ENCODE assay signal across 8 cellular contexts in the genomic region with DNA sequence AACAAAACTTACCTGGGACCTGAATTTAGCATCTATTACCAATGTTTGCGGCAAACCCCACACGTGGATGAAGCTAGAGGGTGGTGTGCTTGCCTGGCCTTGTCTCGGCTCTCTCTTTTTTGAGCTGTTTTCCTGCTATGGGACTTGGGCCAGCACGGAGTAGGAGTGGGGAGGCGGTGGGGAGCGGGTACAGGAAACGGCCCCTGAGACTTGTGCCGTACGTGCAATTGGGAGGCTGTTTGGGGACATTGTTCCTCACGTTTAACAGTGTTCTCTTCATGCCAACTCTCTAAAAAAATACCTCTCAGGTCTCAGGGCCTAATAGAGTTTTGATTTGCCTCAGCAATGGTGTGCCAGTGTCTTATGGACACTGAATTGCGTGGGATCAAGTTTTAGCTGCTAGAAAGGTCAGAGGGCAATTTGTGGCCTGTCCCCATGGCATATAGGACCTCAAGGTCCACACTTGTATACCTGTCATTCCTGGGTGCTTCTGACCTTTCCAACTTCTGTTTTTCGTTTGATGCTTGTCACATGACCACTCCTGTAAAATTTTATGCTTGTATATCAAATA. TPM values are rescaled to one million over a fixed set of nuclear protein-coding genes. Genes with fewer than 3 reads are reported as not detected.
DNase-seq lines count a peak whose midpoint lies in the region; ATAC-seq lines count a peak whose summit lies in the region.

No MANE protein-coding gene starts in this region.

- H3K4me3 ChIP-seq in Karpas-422 (ENCODE audit: low read length) = no peak overlapping the region; the same call in 1 of the 2 replicates

- no peaks in the 10 kb centered on the region for H3K9me3 ChIP-seq in Karpas-422 (ENCODE audit: low read length)

- H2AFZ ChIP-seq in Karpas-422 (ENCODE audit: low read length) = no peak overlapping the region

- no peaks in the 10 kb centered on the region for H3K36me3 ChIP-seq in Karpas-422 (ENCODE audit: insufficient read depth, low read length)

- ATAC-seq in GM18508 (IDR thresholded peaks at IDR 0.05; ENCODE audit: insufficient read depth, unreplicated experiment) (peak; percentile 32), GM21576 (IDR thresholded peaks at IDR 0.05; ENCODE audit: unreplicated experiment) (peak; percentile 21), left colon (peak; percentile 57), sciatic nerve (no peak)

- H4K20me1 ChIP-seq in Karpas-422 (ENCODE audit: insufficient read depth, low read depth, low read length) = no peaks in the 10 kb centered on the region

- no peaks in the 10 kb centered on the region for H3K27me3 ChIP-seq in Karpas-422 (ENCODE audit: low read length)

- peak overlapping the region; percentile 35 for H3K9ac ChIP-seq in Karpas-422 (ENCODE audit: low read length)

- intact Hi-C loops in left colon (cut with DNase I, micrococcal nuclease) (no loop called here), sciatic nerve (cut with DNase I) (no loop called here)

- H3K4me2 ChIP-seq in Karpas-422 (ENCODE audit: low read depth, low read length, poor library complexity, severe bottlenecking) = peak overlapping the region; percentile 64

- H3K9me2 ChIP-seq in Karpas-422 (replicated peaks; ENCODE audit: insufficient read depth, low read length) = no peaks in the 10 kb centered on the region

- H3K79me2 ChIP-seq in Karpas-422 (ENCODE audit: low read length) = no peaks in the 10 kb centered on the region

- peaks cover 33% of the 10 kb centered on the region for H3K4me1 ChIP-seq in Karpas-422 (ENCODE audit: low read length)

- DNase-seq in Karpas-422 (no peak), left colon (no peak), sciatic nerve (ENCODE audit: low spot score) (no peak), NCI-H510A (lab: John Stamatoyannopoulos, UW) (no peak), NCI-H1436 treated with DMSO at 0.1 percent for 48 hours (lab: John Stamatoyannopoulos, UW) (no peak)
- no peak for DNase-seq in stimulated activated CD8-positive, alpha-beta memory T cell treated with anti-CD3 and anti-CD28 coated beads, Interleukin-4, amount 100 ng/mL, for 48 hours

- H3K27ac ChIP-seq in Karpas-422 (ENCODE audit: low read length) = peak overlapping the region; percentile 88

RNA-seq across cellular contexts. Expression of a gene that starts 15.3 kb away (rescaled TPM):
- total RNA-seq in Karpas-422 (2014; rRNA removed; shearing (Covaris generic); ENCODE audit: low replicate concordance) = 34.8 and 76.9 TPM in 2 replicates
- 10 to 100 TPM; 11.6 to 14.5 TPM for total RNA-seq in left colon
- 29.3 TPM for total RNA-seq in sciatic nerve

RNA-seq across cellular contexts. Expression of a gene that starts 34.3 kb away (rescaled TPM):
- total RNA-seq in Karpas-422 (2014; rRNA removed; shearing (Covaris generic); ENCODE audit: low replicate concordance) = 18.8 and 23.8 TPM in 2 replicates
- 1 to 10 TPM; 2.2 to 2.8 TPM for total RNA-seq in left colon
- 8.0 TPM for total RNA-seq in sciatic nerve

RNA-seq across cellular contexts. Expression of a gene that starts 49.5 kb away (rescaled TPM):
- total RNA-seq in Karpas-422 (2014; rRNA removed; shearing (Covaris generic); ENCODE audit: low replicate concordance) = 14.4 and 26.1 TPM in 2 replicates
- 10 to 100 TPM; 33.4 to 36.9 TPM for total RNA-seq in left colon
- total RNA-seq in sciatic nerve = 39.0 TPM
